Comparison of ENCODE assay signal across 25 cellular contexts in genomic region chr2:68046224-68046623, GRCh38. TPM values are rescaled to one million over a fixed set of nuclear protein-coding genes. Genes with fewer than 3 reads are reported as not detected.
DNase-seq lines count a peak whose midpoint lies in the region; ATAC-seq, FAIRE-seq and TF ChIP-seq lines count a peak whose summit lies in the region.
"Had no signal": no experiment of that assay in that cellular context is flagged by ENCODE, and none has a peak within 500 bp of the region (broad histone marks: within the 10 kb centered on the region; RNA-seq: fewer than 3 reads in every experiment).

No MANE protein-coding gene starts in this region.

- intact Hi-C loops in PC-3 (cut with micrococcal nuclease), result no loop called here
- intact Hi-C loops in lower leg skin (cut with DNase I; ENCODE audit: low total_unique reads), result no loop called here

- H3K27ac Mint-ChIP-seq in memory B cell, result peak overlapping the region; percentile 45
- H3K27ac Mint-ChIP-seq: CD4-positive, alpha-beta memory T cell had no signal

- H3K9me3 ChIP-seq in A549 (no peaks in the 10 kb centered on the region), PC-3 (ENCODE audit: low read length) (no peaks in the 10 kb centered on the region)

- no peak for TF ChIP-seq RAD21 in A549 (conservative IDR thresholded peaks at IDR 0.05 in 1 of 2, IDR thresholded peaks at IDR 0.05 in 1 of 2)

- H3K4me1 ChIP-seq in A549 (peaks cover 15% of the 10 kb centered on the region), PC-3 (ENCODE audit: insufficient read depth, low read length) (peaks cover 37% of the 10 kb centered on the region)

- ATAC-seq in A549 (no peak), PC-3 (no peak), memory B cell (ENCODE audit: low read depth) (no peak)
- ATAC-seq: K562 had no signal

- no peaks in the 10 kb centered on the region for H3K27me3 Mint-ChIP-seq in memory B cell
- H3K27me3 Mint-ChIP-seq: CD4-positive, alpha-beta memory T cell had no signal

- no peaks in the 10 kb centered on the region for H3K9me3 Mint-ChIP-seq in memory B cell
- H3K9me3 Mint-ChIP-seq: CD4-positive, alpha-beta memory T cell had no signal

- H2AFZ ChIP-seq in PC-3 (ENCODE audit: low read length), result no peak overlapping the region

- H3K27me3 ChIP-seq in PC-3 (ENCODE audit: low read length), result no peaks in the 10 kb centered on the region

- DNase-seq in A549 (ENCODE audit: low read depth in 1 of 2, low spot score in 1 of 2), result no peak
- no peak for DNase-seq in PC-3
- DNase-seq in epithelial cell of prostate (ENCODE audit: low read depth, low spot score), result no peak
- no peak for DNase-seq in memory B cell (ENCODE audit: low spot score in 2 of 2)
- no peak for DNase-seq in islet precursor cell
- DNase-seq in lower leg skin (ENCODE audit: low spot score in 2 of 2), result no peak
- no peak for DNase-seq in NCI-H345 (lab: John Stamatoyannopoulos, UW)
- DNase-seq in HT-29 (ENCODE audit: low spot score), result no peak
- DNase-seq: 8988T; C1 segment of cervical spinal cord; CD4-positive, alpha-beta memory T cell; COR-L47; DMS53; MV-4-11; NCI-H146; NCI-H1930; NCI-H2107; NCI-H446; NCI-H524 treated with DMSO at 0.1 percent for 48 hours; NK-92 treated with Interleukin-12 subunit alpha and Interleukin-12 subunit beta, amount 100 ng/mL, for 24 hours; RPMI8226; SHP77 had no signal

- no peak overlapping the region for H3K4me2 ChIP-seq in A549
- peak overlapping the region; percentile 56; the same call in 1 of the 2 replicates for H3K4me2 ChIP-seq in PC-3 (ENCODE audit: low read length)

- peak; percentile 13 for FAIRE-seq in A549 (lab: Jason Lieb, UNC)
- FAIRE-seq: GM18507, HTR-8/SVneo, K562 had no signal

- H3K36me3 ChIP-seq in PC-3 (ENCODE audit: low read depth, low read length), result peaks cover 3% of the 10 kb centered on the region; the same call in 1 of the 2 replicates

- peak overlapping the region; percentile 61; the same call in 1 of the 2 replicates for H3K9ac ChIP-seq in PC-3 (ENCODE audit: low read length)

- no peak overlapping the region for H3K4me3 ChIP-seq in A549
- no peak overlapping the region for H3K4me3 ChIP-seq in PC-3 (ENCODE audit: low read length)
- no peak overlapping the region for H3K4me3 ChIP-seq in lower leg skin (ENCODE audit: low read depth, poor library complexity, severe bottlenecking)
- H3K4me3 ChIP-seq: K562 had no signal

- H3K9me2 ChIP-seq in PC-3 (replicated peaks; ENCODE audit: low read length), result no peaks in the 10 kb centered on the region

- BruUV-seq in PC-3 (replicated peaks; lab: Mats Ljungman, UMichigan), result no TSS peak

- H3F3A ChIP-seq in PC-3 (ENCODE audit: low read length, unreplicated experiment), result no peaks in the 10 kb centered on the region

- POLR2A ChIA-PET in A549 (lab: Yijun Ruan, JAX) (no interaction called here), PC-3 (lab: Charles Lee; ENCODE audit: unreplicated experiment) (no interaction called here)

- TF ChIP-seq CTCF in A549 (IDR thresholded peaks at IDR 0.05) (no peak), PC-3 (conservative IDR thresholded peaks at IDR 0.05; ENCODE audit: low read depth, low read length) (no peak), lower leg skin (IDR thresholded peaks at IDR 0.05) (no peak)

- CTCF ChIA-PET in A549 (lab: Yijun Ruan, JAX), result no interaction called here
- CTCF ChIA-PET in PC-3 (lab: Charles Lee), result no interaction called here

- peaks cover 23% of the 10 kb centered on the region for H3K36me3 Mint-ChIP-seq in memory B cell

- peaks cover 13% of the 10 kb centered on the region for H3K4me1 Mint-ChIP-seq in memory B cell

- H4K20me1 ChIP-seq in PC-3 (ENCODE audit: low read length), result no peaks in the 10 kb centered on the region

- no peak for TF ChIP-seq EP300 in A549 (IDR thresholded peaks at IDR 0.05)

- H3K27ac ChIP-seq in A549 (no peak overlapping the region), PC-3 (ENCODE audit: low read length) (peak overlapping the region; percentile 90), epithelial cell of prostate (peak overlapping the region; percentile 79)

- peaks cover 50% of the 10 kb centered on the region for H3K79me2 ChIP-seq in PC-3 (ENCODE audit: low read length)

- H3K4me3 Mint-ChIP-seq in memory B cell, result no peak overlapping the region
- H3K4me3 Mint-ChIP-seq: CD4-positive, alpha-beta memory T cell had no signal

- TF ChIP-seq POLR2A in A549 (IDR thresholded peaks at IDR 0.05; ENCODE audit: low read length), result no peak
- TF ChIP-seq POLR2A in lower leg skin (IDR thresholded peaks at IDR 0.05), result no peak

TF ChIP-seq in A549, 52 proteins besides CTCF, POLR2A, EP300 and RAD21:
- TF ChIP-seq PBX3 (IDR thresholded peaks at IDR 0.05), result no peak
- no peak for TF ChIP-seq NPAS2 (CRISPR knock-in tag; IDR thresholded peaks at IDR 0.05; ENCODE audit: borderline replicate concordance)
- no peak for TF ChIP-seq SREBF2 (IDR thresholded peaks at IDR 0.05)
- no peak for TF ChIP-seq NFE2L2 (conservative IDR thresholded peaks at IDR 0.05; ENCODE audit: low read length)
- no peak for TF ChIP-seq JUN (IDR thresholded peaks at IDR 0.05)
- TF ChIP-seq HMGXB4 (CRISPR knock-in tag; IDR thresholded peaks at IDR 0.05; ENCODE audit: borderline replicate concordance), result no peak
TF ChIP-seq in A549: peak in this region for 0.

RNA-seq across cellular contexts. Expression of gene C1D, which starts 16.6 kb away (rescaled TPM):
- 42.0 and 89.1 TPM in 2 replicates for polyA plus RNA-seq in A549 (2011; rRNA removed)
- polyA plus RNA-seq in A549 (2012; cell fraction: cytosol; rRNA removed), result 16.1 and 21.6 TPM in 2 replicates
- 3.2 and 5.3 TPM in 2 replicates for polyA plus RNA-seq in A549 (2012; cell fraction: nucleus; rRNA removed)
- 57.5 to 69.8 TPM (median 62.5 TPM) in 3 replicates for polyA plus RNA-seq in A549 (2017; fragmentation: RNase III; extraction: RNeasy Plus Mini Kit Qiagen cat#74134 plus additional on column Dnase treatment)
- 4.1 and 4.2 TPM in 2 replicates for polyA minus RNA-seq in A549 (2011; rRNA and poly(A)+ RNA removed)
- total RNA-seq in PC-3 (2014; rRNA removed), result 19.1 and 24.6 TPM in 2 replicates
- 10 to 100 TPM in 3 of 4 donors, 1 to 10 TPM in 1; 8.0 to 30.3 (median 14.7) TPM for total RNA-seq in lower leg skin
- 13.8 and 13.9 TPM in 2 replicates for total RNA-seq in HT-29 (2014; rRNA removed; shearing (Covaris generic))

Comparison
In these comparisons a context has a peak if more than half of its experiments do, and no peak if none do; other contexts are left out.
1. H3K27ac ChIP-seq: peak in PC-3 (single experiment) and epithelial cell of prostate (single experiment); none in A549 (0 of 2).